ENCODE assay signal across 1 cellular context in the genomic region with DNA sequence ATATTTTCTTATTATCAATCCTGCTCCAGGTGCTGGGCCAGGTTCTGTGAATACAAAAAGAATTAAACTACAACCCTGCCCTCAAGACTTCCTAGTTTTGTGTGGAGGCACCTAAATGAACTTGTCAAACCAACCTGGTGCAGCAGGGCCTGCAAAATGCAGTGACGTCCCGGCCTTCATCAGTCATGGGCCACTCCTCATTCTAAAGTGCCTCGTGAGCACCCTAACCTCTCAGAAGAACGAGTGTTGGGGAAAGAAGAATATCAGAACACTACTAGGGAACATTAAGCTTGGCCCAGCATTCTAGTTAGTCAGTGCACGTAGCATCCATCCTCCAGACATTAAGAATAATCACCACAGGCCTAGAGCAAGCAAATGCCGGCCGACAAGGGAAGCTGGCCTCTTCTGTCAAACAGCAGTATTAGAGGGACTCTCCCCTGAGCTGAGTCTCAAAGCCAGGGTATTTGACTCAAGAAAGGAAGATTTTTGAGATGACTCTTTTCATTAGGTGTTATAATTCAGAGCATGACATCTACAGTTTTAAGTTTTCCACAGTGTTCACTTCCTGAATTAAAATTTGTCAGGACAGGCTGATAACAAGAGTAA.
TF ChIP-seq lines count a peak whose summit lies in the region.

No MANE protein-coding gene starts in this region.

TF ChIP-seq in liver, 16 proteins besides CTCF, POLR2A, EP300 and RAD21 (continued from another document):
- TF ChIP-seq, protein P1, sequence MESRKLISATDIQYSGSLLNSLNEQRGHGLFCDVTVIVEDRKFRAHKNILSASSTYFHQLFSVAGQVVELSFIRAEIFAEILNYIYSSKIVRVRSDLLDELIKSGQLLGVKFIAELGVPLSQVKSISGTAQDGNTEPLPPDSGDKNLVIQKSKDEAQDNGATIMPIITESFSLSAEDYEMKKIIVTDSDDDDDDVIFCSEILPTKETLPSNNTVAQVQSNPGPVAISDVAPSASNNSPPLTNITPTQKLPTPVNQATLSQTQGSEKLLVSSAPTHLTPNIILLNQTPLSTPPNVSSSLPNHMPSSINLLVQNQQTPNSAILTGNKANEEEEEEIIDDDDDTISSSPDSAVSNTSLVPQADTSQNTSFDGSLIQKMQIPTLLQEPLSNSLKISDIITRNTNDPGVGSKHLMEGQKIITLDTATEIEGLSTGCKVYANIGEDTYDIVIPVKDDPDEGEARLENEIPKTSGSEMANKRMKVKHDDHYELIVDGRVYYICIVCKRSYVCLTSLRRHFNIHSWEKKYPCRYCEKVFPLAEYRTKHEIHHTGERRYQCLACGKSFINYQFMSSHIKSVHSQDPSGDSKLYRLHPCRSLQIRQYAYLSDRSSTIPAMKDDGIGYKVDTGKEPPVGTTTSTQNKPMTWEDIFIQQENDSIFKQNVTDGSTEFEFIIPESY (IDR thresholded peaks at IDR 0.05), result no peak
- TF ChIP-seq RXRA (IDR thresholded peaks at IDR 0.05), result no peak
